Comparison of ENCODE assay signal across 41 cellular contexts in genomic region chr1:20594746-20595145, GRCh38. TPM values are rescaled to one million over a fixed set of nuclear protein-coding genes. Genes with fewer than 3 reads are reported as not detected.
"Had no signal": no experiment of that assay in that cellular context is flagged by ENCODE, and none has a peak within 500 bp of the region (broad histone marks: within the 10 kb centered on the region; RNA-seq: fewer than 3 reads in every experiment).

No MANE protein-coding gene starts in this region.

- H3K9me3 Mint-ChIP-seq: activated naive CD4-positive, alpha-beta T cell treated with anti-CD3 and anti-CD28 coated beads for 36 hours; activated naive CD4-positive, alpha-beta T cell treated with anti-CD3 and anti-CD28 coated beads, Interleukin-2, amount 10 ng/mL, durations not matched to agents 7 days and 5 days; activated naive CD4-positive, alpha-beta T cell treated with anti-CD3 and anti-CD28 coated beads, Interleukin-2, amount 50 U/mL, for 24 hours; activated naive CD4-positive, alpha-beta T cell treated with anti-CD3 and anti-CD28 coated beads, Interleukin-2, amount 50 U/mL, for 72 hours; activated naive CD8-positive, alpha-beta T cell treated with anti-CD3 and anti-CD28 coated beads for 36 hours; activated naive CD8-positive, alpha-beta T cell treated with anti-CD3 and anti-CD28 coated beads, Interleukin-2, amount 10 ng/mL, durations not matched to agents 7 days and 5 days; activated naive CD8-positive, alpha-beta T cell treated with anti-CD3 and anti-CD28 coated beads, Interleukin-2, amount 50 U/mL, for 24 hours; activated T-cell treated with anti-CD3 and anti-CD28 coated beads, Interleukin-2, amount 50 U/mL, for 24 hours; activated T-cell treated with anti-CD3 and anti-CD28 coated beads, Interleukin-2, amount 50 U/mL, for 4 hours; activated T-cell treated with anti-CD3 and anti-CD28 coated beads, Interleukin-2, amount 50 U/mL, for 72 hours; activated T-helper 1 cell treated with anti-CD3 and anti-CD28 coated beads, Interleukin-12 subunit alpha, Interleukin-12 subunit beta, Interleukin-2, Interleukin-4 antibody, amounts not matched to agents 30 ng/mL and 10 ng/mL and 1 ng/mL, durations not matched to agents 14 hours and 24 hours and 36 hours; activated T-helper 17 cell treated with anti-CD3 and anti-CD28 coated beads, Interleukin-2, amount 50 U/mL, for 72 hours; activated T-helper 2 cell treated with anti-CD3 and anti-CD28 coated beads, Interferon-gamma antibody, Interleukin-2, Interleukin-4, amounts not matched to agents 10 μg/mL and 5 μg/mL and 100 μg/mL, durations not matched to agents 14 hours and 24 hours and 36 hours; central memory CD8-positive, alpha-beta T cell had no signal

- H3K4me1 ChIP-seq: ascending aorta, body of pancreas, breast epithelium had no signal

- H3K27me3 ChIP-seq: adrenal gland, ascending aorta, brain microvascular endothelial cell, cardiac muscle cell had no signal

- H3K4me1 Mint-ChIP-seq: activated naive CD8-positive, alpha-beta T cell treated with anti-CD3 and anti-CD28 coated beads, Interleukin-2, amount 50 U/mL, for 24 hours; activated T-helper 17 cell treated with anti-CD3 and anti-CD28 coated beads, Interleukin-2, amount 50 U/mL, for 72 hours had no signal

- ATAC-seq: activated naive CD4-positive, alpha-beta T cell treated with anti-CD3 and anti-CD28 coated beads, Interleukin-2, amount 50 U/mL, for 72 hours; activated naive CD8-positive, alpha-beta T cell treated with anti-CD3 and anti-CD28 coated beads, Interleukin-2, amount 50 U/mL, for 24 hours; activated T-cell treated with anti-CD3 and anti-CD28 coated beads, Interleukin-2, amount 50 U/mL, for 4 hours; activated T-cell treated with anti-CD3 and anti-CD28 coated beads, Interleukin-2, amount 50 U/mL, for 72 hours; activated T-helper 17 cell treated with anti-CD3 and anti-CD28 coated beads, Interleukin-2, amount 50 U/mL, for 72 hours; body of pancreas had no signal

- H3K4me3 ChIP-seq: adrenal gland, ascending aorta, body of pancreas, breast epithelium, cardiac muscle cell had no signal

- DNase-seq: activated effector memory CD4-positive, alpha-beta T cell treated with anti-CD3 and anti-CD28 coated beads, Interleukin-2, amount 50 U/mL, for 16 hours; activated effector memory CD4-positive, alpha-beta T cell treated with Interleukin-2 at 50 U/mL for 16 hours; activated gamma-delta T cell; activated gamma-delta T cell treated with Interleukin-2 at 50 U/mL for 16 hours; activated naive CD4-positive, alpha-beta T cell; activated naive CD4-positive, alpha-beta T cell treated with anti-CD3 and anti-CD28 coated beads for 36 hours; activated naive CD4-positive, alpha-beta T cell treated with anti-CD3 and anti-CD28 coated beads, Interleukin-2, amount 10 ng/mL, durations not matched to agents 7 days and 5 days; activated naive CD4-positive, alpha-beta T cell treated with anti-CD3 and anti-CD28 coated beads, Interleukin-2, amount 50 U/mL, for 16 hours; activated naive CD4-positive, alpha-beta T cell treated with Interleukin-2 at 50 U/mL for 16 hours; activated naive CD8-positive, alpha-beta T cell treated with anti-CD3 and anti-CD28 coated beads for 36 hours; activated naive CD8-positive, alpha-beta T cell treated with anti-CD3 and anti-CD28 coated beads, Interleukin-2, amount 10 ng/mL, durations not matched to agents 7 days and 5 days; activated naive CD8-positive, alpha-beta T cell treated with anti-CD3 and anti-CD28 coated beads, Interleukin-2, amount 50 U/mL, for 24 hours; activated T-cell treated with anti-CD3 and anti-CD28 coated beads, Interleukin-2, amount 50 U/mL, for 1 hour; activated T-cell treated with anti-CD3 and anti-CD28 coated beads, Interleukin-2, amount 50 U/mL, for 24 hours; activated T-cell treated with anti-CD3 and anti-CD28 coated beads, Interleukin-2, amount 50 U/mL, for 4 hours; activated T-cell treated with anti-CD3 and anti-CD28 coated beads, Interleukin-2, amount 50 U/mL, for 48 hours; activated T-cell treated with anti-CD3 and anti-CD28 coated beads, Interleukin-2, amount 50 U/mL, for 72 hours; adrenal gland; amniotic stem cell; amygdala; anterior cingulate cortex; aorta; body of pancreas; brain microvascular endothelial cell; central memory CD4-positive, alpha-beta T cell; cerebellar nuclear complex had no signal

- H3K9me3 ChIP-seq: adrenal gland, ascending aorta, body of pancreas, breast epithelium had no signal

- H3K4me3 Mint-ChIP-seq: activated naive CD4-positive, alpha-beta T cell treated with anti-CD3 and anti-CD28 coated beads for 36 hours; activated naive CD4-positive, alpha-beta T cell treated with anti-CD3 and anti-CD28 coated beads, Interleukin-2, amount 10 ng/mL, durations not matched to agents 7 days and 5 days; activated naive CD4-positive, alpha-beta T cell treated with anti-CD3 and anti-CD28 coated beads, Interleukin-2, amount 50 U/mL, for 24 hours; activated naive CD8-positive, alpha-beta T cell; activated naive CD8-positive, alpha-beta T cell treated with anti-CD3 and anti-CD28 coated beads, Interleukin-2, amount 10 ng/mL, durations not matched to agents 7 days and 5 days; activated naive CD8-positive, alpha-beta T cell treated with anti-CD3 and anti-CD28 coated beads, Interleukin-2, amount 50 U/mL, for 24 hours; activated T-cell treated with anti-CD3 and anti-CD28 coated beads, Interleukin-2, amount 50 U/mL, for 24 hours; activated T-cell treated with anti-CD3 and anti-CD28 coated beads, Interleukin-2, amount 50 U/mL, for 4 hours; activated T-cell treated with anti-CD3 and anti-CD28 coated beads, Interleukin-2, amount 50 U/mL, for 72 hours; activated T-helper 1 cell treated with anti-CD3 and anti-CD28 coated beads, Interleukin-12 subunit alpha, Interleukin-12 subunit beta, Interleukin-2, Interleukin-4 antibody, amounts not matched to agents 30 ng/mL and 10 ng/mL and 1 ng/mL, durations not matched to agents 14 hours and 24 hours and 36 hours; activated T-helper 17 cell treated with anti-CD3 and anti-CD28 coated beads, Interleukin-2, amount 50 U/mL, for 72 hours; brain; central memory CD8-positive, alpha-beta T cell had no signal

- H3K27ac Mint-ChIP-seq: activated naive CD4-positive, alpha-beta T cell treated with anti-CD3 and anti-CD28 coated beads for 36 hours; activated naive CD4-positive, alpha-beta T cell treated with anti-CD3 and anti-CD28 coated beads, Interleukin-2, amount 10 ng/mL, durations not matched to agents 7 days and 5 days; activated naive CD4-positive, alpha-beta T cell treated with anti-CD3 and anti-CD28 coated beads, Interleukin-2, amount 50 U/mL, for 24 hours; activated naive CD4-positive, alpha-beta T cell treated with anti-CD3 and anti-CD28 coated beads, Interleukin-2, amount 50 U/mL, for 72 hours; activated naive CD8-positive, alpha-beta T cell; activated naive CD8-positive, alpha-beta T cell treated with anti-CD3 and anti-CD28 coated beads for 36 hours; activated naive CD8-positive, alpha-beta T cell treated with anti-CD3 and anti-CD28 coated beads, Interleukin-2, amount 10 ng/mL, durations not matched to agents 7 days and 5 days; activated naive CD8-positive, alpha-beta T cell treated with anti-CD3 and anti-CD28 coated beads, Interleukin-2, amount 50 U/mL, for 24 hours; activated T-cell treated with anti-CD3 and anti-CD28 coated beads, Interleukin-2, amount 50 U/mL, for 24 hours; activated T-cell treated with anti-CD3 and anti-CD28 coated beads, Interleukin-2, amount 50 U/mL, for 72 hours; activated T-helper 1 cell treated with anti-CD3 and anti-CD28 coated beads, Interleukin-12 subunit alpha, Interleukin-12 subunit beta, Interleukin-2, Interleukin-4 antibody, amounts not matched to agents 30 ng/mL and 10 ng/mL and 1 ng/mL, durations not matched to agents 14 hours and 24 hours and 36 hours; activated T-helper 17 cell treated with anti-CD3 and anti-CD28 coated beads, Interleukin-2, amount 50 U/mL, for 72 hours; activated T-helper 2 cell treated with anti-CD3 and anti-CD28 coated beads, Interferon-gamma antibody, Interleukin-2, Interleukin-4, amounts not matched to agents 10 μg/mL and 5 μg/mL and 100 μg/mL, durations not matched to agents 14 hours and 24 hours and 36 hours; brain had no signal

- H3K36me3 Mint-ChIP-seq: activated naive CD4-positive, alpha-beta T cell treated with anti-CD3 and anti-CD28 coated beads, Interleukin-2, amount 10 ng/mL, durations not matched to agents 7 days and 5 days; activated naive CD4-positive, alpha-beta T cell treated with anti-CD3 and anti-CD28 coated beads, Interleukin-2, amount 50 U/mL, for 24 hours; activated naive CD4-positive, alpha-beta T cell treated with anti-CD3 and anti-CD28 coated beads, Interleukin-2, amount 50 U/mL, for 72 hours; activated naive CD8-positive, alpha-beta T cell; activated naive CD8-positive, alpha-beta T cell treated with anti-CD3 and anti-CD28 coated beads for 36 hours; activated naive CD8-positive, alpha-beta T cell treated with anti-CD3 and anti-CD28 coated beads, Interleukin-2, amount 10 ng/mL, durations not matched to agents 7 days and 5 days; brain had no signal

- H3K36me3 ChIP-seq: adrenal gland, ascending aorta, brain microvascular endothelial cell, breast epithelium, cardiac muscle cell had no signal

- H3K27ac ChIP-seq: adrenal gland, ascending aorta, body of pancreas, brain microvascular endothelial cell, breast epithelium, cardiac muscle cell had no signal

RNA-seq across cellular contexts. Expression of gene CDA, which starts 5.8 kb away (rescaled TPM):
- total RNA-seq: activated naive CD4-positive, alpha-beta T cell treated with anti-CD3 and anti-CD28 coated beads for 36 hours; activated naive CD4-positive, alpha-beta T cell treated with anti-CD3 and anti-CD28 coated beads, Interleukin-2, amount 50 U/mL, for 72 hours; activated naive CD8-positive, alpha-beta T cell treated with anti-CD3 and anti-CD28 coated beads for 36 hours; activated naive CD8-positive, alpha-beta T cell treated with anti-CD3 and anti-CD28 coated beads, Interleukin-2, amount 10 ng/mL, durations not matched to agents 7 days and 5 days; activated T-cell treated with anti-CD3 and anti-CD28 coated beads, Interleukin-2, amount 50 U/mL, for 4 hours; activated T-cell treated with anti-CD3 and anti-CD28 coated beads, Interleukin-2, amount 50 U/mL, for 72 hours; activated T-helper 1 cell treated with anti-CD3 and anti-CD28 coated beads, Interleukin-12 subunit alpha, Interleukin-12 subunit beta, Interleukin-2, Interleukin-4 antibody, amounts not matched to agents 30 ng/mL and 10 ng/mL and 1 ng/mL, durations not matched to agents 14 hours and 24 hours and 36 hours; activated T-helper 17 cell treated with anti-CD3 and anti-CD28 coated beads, Interleukin-2, amount 50 U/mL, for 72 hours; activated T-helper 2 cell treated with anti-CD3 and anti-CD28 coated beads, Interferon-gamma antibody, Interleukin-2, Interleukin-4, amounts not matched to agents 10 μg/mL and 5 μg/mL and 100 μg/mL, durations not matched to agents 14 hours and 24 hours and 36 hours; astrocyte; body of pancreas; cardiac muscle cell; cerebellum; chondrocyte had no signal
- polyA plus RNA-seq: cardiac muscle cell had no signal

RNA-seq across cellular contexts. Expression of gene FAM43B, which starts 42.4 kb away (rescaled TPM):
- total RNA-seq: activated naive CD4-positive, alpha-beta T cell treated with anti-CD3 and anti-CD28 coated beads for 36 hours; activated naive CD4-positive, alpha-beta T cell treated with anti-CD3 and anti-CD28 coated beads, Interleukin-2, amount 50 U/mL, for 72 hours; activated naive CD8-positive, alpha-beta T cell treated with anti-CD3 and anti-CD28 coated beads for 36 hours; activated naive CD8-positive, alpha-beta T cell treated with anti-CD3 and anti-CD28 coated beads, Interleukin-2, amount 10 ng/mL, durations not matched to agents 7 days and 5 days; activated T-cell treated with anti-CD3 and anti-CD28 coated beads, Interleukin-2, amount 50 U/mL, for 72 hours; activated T-helper 1 cell treated with anti-CD3 and anti-CD28 coated beads, Interleukin-12 subunit alpha, Interleukin-12 subunit beta, Interleukin-2, Interleukin-4 antibody, amounts not matched to agents 30 ng/mL and 10 ng/mL and 1 ng/mL, durations not matched to agents 14 hours and 24 hours and 36 hours; activated T-helper 17 cell treated with anti-CD3 and anti-CD28 coated beads, Interleukin-2, amount 50 U/mL, for 72 hours; activated T-helper 2 cell treated with anti-CD3 and anti-CD28 coated beads, Interferon-gamma antibody, Interleukin-2, Interleukin-4, amounts not matched to agents 10 μg/mL and 5 μg/mL and 100 μg/mL, durations not matched to agents 14 hours and 24 hours and 36 hours; bronchial epithelial cell had no signal
- polyA plus RNA-seq: aorta had no signal
